ENCODE assay signal across 26 cellular contexts in genomic region chr2:130841741-130842365, GRCh38.
"Had no signal": no experiment of that assay in that cellular context is flagged by ENCODE, and none has a peak within 500 bp of the region (broad histone marks: within the 10 kb centered on the region; RNA-seq: fewer than 3 reads in every experiment).

No MANE protein-coding gene starts in this region.

- ATAC-seq: heart right ventricle; mucosa of descending colon; naive thymus-derived CD4-positive, alpha-beta T cell; right cardiac atrium; sciatic nerve; stimulated activated effector memory CD8-positive, alpha-beta T cell treated with anti-CD3 and anti-CD28 coated beads, Interleukin-12 subunit alpha, Interleukin-12 subunit beta, amount 100 ng/mL, for 72 hours had no signal

- H3K9me3 ChIP-seq: heart right ventricle, left ventricle myocardium inferior, mucosa of descending colon, ovary, prostate gland, suprapubic skin, thoracic aorta, tibial artery, uterus had no signal

- H3K36me3 ChIP-seq: heart right ventricle, left ventricle myocardium inferior, neural progenitor cell, ovary, prostate gland, suprapubic skin, thoracic aorta, tibial artery, uterus had no signal

- H3K9me3 Mint-ChIP-seq: memory B cell; naive thymus-derived CD4-positive, alpha-beta T cell; nephron progenitor cell; neural progenitor cell; stimulated activated effector memory CD8-positive, alpha-beta T cell treated with anti-CD3 and anti-CD28 coated beads, Interleukin-12 subunit alpha, Interleukin-12 subunit beta, amount 100 ng/mL, for 72 hours; stimulated activated naive CD8-positive, alpha-beta T cell treated with anti-CD3 and anti-CD28 coated beads, Interleukin-15, Interleukin-2, amounts not matched to agents 100 ng/mL and 50 ng/mL, for 24 hours had no signal

- FAIRE-seq: keratinocyte had no signal

- H3K27me3 ChIP-seq: ovary, uterus had no signal

- H2AFZ ChIP-seq: hepatocyte, neural progenitor cell had no signal

- H3K4me3 Mint-ChIP-seq: memory B cell; naive thymus-derived CD4-positive, alpha-beta T cell; nephron progenitor cell; neural progenitor cell; stimulated activated effector memory CD8-positive, alpha-beta T cell treated with anti-CD3 and anti-CD28 coated beads, Interleukin-12 subunit alpha, Interleukin-12 subunit beta, amount 100 ng/mL, for 72 hours; stimulated activated naive CD8-positive, alpha-beta T cell treated with anti-CD3 and anti-CD28 coated beads, Interleukin-15, Interleukin-2, amounts not matched to agents 100 ng/mL and 50 ng/mL, for 24 hours had no signal

- H3K4me1 ChIP-seq: prostate gland, uterus had no signal

- H3K4me3 ChIP-seq: heart right ventricle, hepatocyte, left ventricle myocardium inferior, lung, mucosa of descending colon, neural progenitor cell, ovary, prostate gland, skin epidermis, suprapubic skin, thoracic aorta, tibial artery, uterus had no signal

- H3K4me1 Mint-ChIP-seq: memory B cell; naive thymus-derived CD4-positive, alpha-beta T cell; stimulated activated effector memory CD8-positive, alpha-beta T cell treated with anti-CD3 and anti-CD28 coated beads, Interleukin-12 subunit alpha, Interleukin-12 subunit beta, amount 100 ng/mL, for 72 hours had no signal

- H3K36me3 Mint-ChIP-seq: memory B cell; naive thymus-derived CD4-positive, alpha-beta T cell; neural progenitor cell; stimulated activated effector memory CD8-positive, alpha-beta T cell treated with anti-CD3 and anti-CD28 coated beads, Interleukin-12 subunit alpha, Interleukin-12 subunit beta, amount 100 ng/mL, for 72 hours had no signal

- DNase-seq: heart right ventricle; left ventricle myocardium inferior; midbrain; naive thymus-derived CD4-positive, alpha-beta T cell; nephron progenitor cell; ovary; retina; stimulated activated CD4-positive, alpha-beta T cell treated with anti-CD3 and anti-CD28 coated beads, Interleukin-4, amount 100 ng/mL, for 24 hours; stimulated activated naive CD4-positive, alpha-beta T cell; tibial artery; trophoblast cell; uterus had no signal

- H3K27ac ChIP-seq: heart right ventricle, hepatocyte, left ventricle myocardium inferior, neural progenitor cell, ovary, prostate gland, skin epidermis, suprapubic skin, thoracic aorta, tibial artery, uterus had no signal

- H3K79me2 ChIP-seq: hepatocyte had no signal

- H3K4me2 ChIP-seq: hepatocyte, neural progenitor cell had no signal

- H3K9ac ChIP-seq: neural progenitor cell had no signal

- H3K27ac Mint-ChIP-seq: memory B cell; naive thymus-derived CD4-positive, alpha-beta T cell; nephron progenitor cell; neural progenitor cell; stimulated activated effector memory CD8-positive, alpha-beta T cell treated with anti-CD3 and anti-CD28 coated beads, Interleukin-12 subunit alpha, Interleukin-12 subunit beta, amount 100 ng/mL, for 72 hours; stimulated activated naive CD8-positive, alpha-beta T cell treated with anti-CD3 and anti-CD28 coated beads, Interleukin-15, Interleukin-2, amounts not matched to agents 100 ng/mL and 50 ng/mL, for 24 hours had no signal
